In the genomic region with DNA sequence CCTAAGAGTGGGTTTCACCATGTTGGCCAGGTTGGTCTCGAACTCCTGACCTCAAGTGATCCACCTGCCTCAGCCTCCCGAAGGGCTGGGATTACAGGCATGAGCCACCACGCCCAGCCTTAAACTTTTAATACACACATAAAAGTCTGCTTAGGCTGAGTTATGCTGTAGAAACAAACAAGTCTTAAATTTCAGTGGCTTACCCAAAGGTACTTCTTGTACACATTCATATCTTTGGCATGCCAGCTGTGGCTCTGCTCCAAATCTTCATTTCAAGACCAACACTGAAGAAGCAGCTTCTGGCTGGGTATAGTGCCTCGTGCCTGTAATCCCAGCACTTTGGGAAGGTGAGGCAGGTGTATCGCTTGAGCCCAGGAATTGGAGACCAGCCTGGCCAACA, we compare ENCODE assay signal across 29 cellular contexts.
DNase-seq lines count a peak whose midpoint lies in the region; ATAC-seq and TF ChIP-seq lines count a peak whose summit lies in the region.
"Had no signal": no experiment of that assay in that cellular context is flagged by ENCODE, and none has a peak within 500 bp of the region (broad histone marks: within the 10 kb centered on the region; RNA-seq: fewer than 3 reads in every experiment).

No MANE protein-coding gene starts in this region.

- H3K36me3 Mint-ChIP-seq in progenitor cell of endocrine pancreas (ENCODE audit: insufficient read depth) = no peaks in the 10 kb centered on the region
- H3K36me3 Mint-ChIP-seq in naive thymus-derived CD8-positive, alpha-beta T cell = no peaks in the 10 kb centered on the region

- DNase-seq in EL = peak; percentile 58
- DNase-seq in M059J (ENCODE audit: low read depth) = peak; percentile 74
- peak; percentile 26 to 48 for DNase-seq in cardiac fibroblast (ENCODE audit: low read depth in 2 of 2)
- DNase-seq in progenitor cell of endocrine pancreas (ENCODE audit: low spot score, unreplicated experiment) = no peak
- DNase-seq in naive thymus-derived CD8-positive, alpha-beta T cell = no peak
- DNase-seq in stimulated activated CD4-positive, alpha-beta T cell treated with anti-CD3 and anti-CD28 coated beads, Interleukin-15, amount 100 ng/mL, for 24 hours = no peak
- no peak for DNase-seq in putamen (ENCODE audit: low spot score)
- DNase-seq: activated CD4-positive, alpha-beta T cell treated with anti-CD3 and anti-CD28 coated beads for 36 hours; activated CD8-positive, alpha-beta memory T cell treated with anti-CD3 and anti-CD28 coated beads for 24 hours; activated naive CD4-positive, alpha-beta T cell; activated T-cell treated with anti-CD3 and anti-CD28 coated beads, Interleukin-2, amount 50 U/mL, for 24 hours; amniotic stem cell; CD4-positive, alpha-beta T cell; central memory CD4-positive, alpha-beta T cell; effector CD4-positive, alpha-beta T cell; GDM1; GOT3; Karpas-422; NCI-H1092; NCI-H1930; NCI-H2227 treated with DMSO at 0.1 percent for 48 hours; NCI-H748 treated with DMSO at 0.1 percent for 48 hours; RPMI8226 had no signal

- peak overlapping the region; percentile 54 for H3K27ac Mint-ChIP-seq in progenitor cell of endocrine pancreas
- no peak overlapping the region for H3K27ac Mint-ChIP-seq in naive thymus-derived CD8-positive, alpha-beta T cell
- H3K27ac Mint-ChIP-seq: activated CD4-positive, alpha-beta T cell treated with anti-CD3 and anti-CD28 coated beads for 36 hours; activated T-cell treated with anti-CD3 and anti-CD28 coated beads, Interleukin-2, amount 50 U/mL, for 24 hours; CD4-positive, alpha-beta T cell; T-helper 1 cell treated with Interleukin-12 subunit alpha and Interleukin-12 subunit beta and Interleukin-4 antibody, amounts not matched to agents 30 μg/mL and 1 μg/mL, for 36 hours had no signal

- H3K4me1 Mint-ChIP-seq in progenitor cell of endocrine pancreas (ENCODE audit: low read depth) = peaks cover 6% of the 10 kb centered on the region
- H3K4me1 Mint-ChIP-seq in naive thymus-derived CD8-positive, alpha-beta T cell = peaks cover 0 to 5% (median 0%) of the 10 kb centered on the region in 4 donors

- no peaks in the 10 kb centered on the region for H3K9me3 Mint-ChIP-seq in progenitor cell of endocrine pancreas (ENCODE audit: low read depth)
- no peaks in the 10 kb centered on the region for H3K9me3 Mint-ChIP-seq in naive thymus-derived CD8-positive, alpha-beta T cell
- H3K9me3 Mint-ChIP-seq: activated T-cell treated with anti-CD3 and anti-CD28 coated beads, Interleukin-2, amount 50 U/mL, for 24 hours; CD4-positive, alpha-beta T cell; T-helper 1 cell treated with Interleukin-12 subunit alpha and Interleukin-12 subunit beta and Interleukin-4 antibody, amounts not matched to agents 30 μg/mL and 1 μg/mL, for 36 hours had no signal

- ATAC-seq in HG02884 (IDR thresholded peaks at IDR 0.05; ENCODE audit: unreplicated experiment) = no peak
- ATAC-seq in naive thymus-derived CD8-positive, alpha-beta T cell = no peak
- ATAC-seq: gastroesophageal sphincter, sciatic nerve had no signal

- TF ChIP-seq CTCF in cardiac fibroblast (IDR thresholded peaks at IDR 0.05; ENCODE audit: low read depth, low read length) (no peak), progenitor cell of endocrine pancreas (IDR thresholded peaks at IDR 0.05; ENCODE audit: unreplicated experiment) (no peak)

- H3K4me3 Mint-ChIP-seq in progenitor cell of endocrine pancreas (ENCODE audit: low read depth) = no peak overlapping the region
- H3K4me3 Mint-ChIP-seq in naive thymus-derived CD8-positive, alpha-beta T cell = no peak overlapping the region
- H3K4me3 Mint-ChIP-seq: activated CD4-positive, alpha-beta T cell treated with anti-CD3 and anti-CD28 coated beads for 36 hours; activated T-cell treated with anti-CD3 and anti-CD28 coated beads, Interleukin-2, amount 50 U/mL, for 24 hours; CD4-positive, alpha-beta T cell; T-helper 1 cell treated with Interleukin-12 subunit alpha and Interleukin-12 subunit beta and Interleukin-4 antibody, amounts not matched to agents 30 μg/mL and 1 μg/mL, for 36 hours had no signal

- no peak overlapping the region for H3K4me3 ChIP-seq in cardiac fibroblast (replicated peaks in 1 of 2; ENCODE audit: low read depth in 2 of 2, low read length in 2 of 2)
- H3K4me3 ChIP-seq: gastroesophageal sphincter, SK-N-MC, tibial nerve had no signal

- no peaks in the 10 kb centered on the region for H3K27me3 Mint-ChIP-seq in progenitor cell of endocrine pancreas
- no peaks in the 10 kb centered on the region for H3K27me3 Mint-ChIP-seq in naive thymus-derived CD8-positive, alpha-beta T cell
- H3K27me3 Mint-ChIP-seq: activated CD4-positive, alpha-beta T cell treated with anti-CD3 and anti-CD28 coated beads for 36 hours; activated T-cell treated with anti-CD3 and anti-CD28 coated beads, Interleukin-2, amount 50 U/mL, for 24 hours; CD4-positive, alpha-beta T cell had no signal

- POLR2A ChIA-PET in naive thymus-derived CD8-positive, alpha-beta T cell (lab: Charles Lee) = no interaction called here

Comparison
In these comparisons a context has a peak if more than half of its experiments do, and no peak if none do; other contexts are left out.
1. DNase-seq: peak in EL (single experiment), M059J (single experiment) and cardiac fibroblast (2 of 2); none in progenitor cell of endocrine pancreas (single experiment), naive thymus-derived CD8-positive, alpha-beta T cell (0 of 10), stimulated activated CD4-positive, alpha-beta T cell treated with anti-CD3 and anti-CD28 coated beads, Interleukin-15, amount 100 ng/mL, for 24 hours (single experiment) and putamen (single experiment).